ENCODE assay signal across 4 cellular contexts in genomic region chr16:55073830-55074229, GRCh38.
"Had no signal": no experiment of that assay in that cellular context is flagged by ENCODE, and none has a peak within 500 bp of the region (broad histone marks: within the 10 kb centered on the region; RNA-seq: fewer than 3 reads in every experiment).

No MANE protein-coding gene starts in this region.

- H3K27ac Mint-ChIP-seq: GM23338, H9, IgD-negative memory B cell had no signal

- H3K4me3 ChIP-seq: GM23338 had no signal

- H3K36me3 Mint-ChIP-seq: IgD-negative memory B cell had no signal

- H3K4me3 Mint-ChIP-seq: GM23338, H9, IgD-negative memory B cell had no signal

- ATAC-seq: GM23338 had no signal

- DNase-seq: H9, HCEC 1CT had no signal

- H3K4me1 Mint-ChIP-seq: GM23338, H9, IgD-negative memory B cell had no signal
